In the genomic region with DNA sequence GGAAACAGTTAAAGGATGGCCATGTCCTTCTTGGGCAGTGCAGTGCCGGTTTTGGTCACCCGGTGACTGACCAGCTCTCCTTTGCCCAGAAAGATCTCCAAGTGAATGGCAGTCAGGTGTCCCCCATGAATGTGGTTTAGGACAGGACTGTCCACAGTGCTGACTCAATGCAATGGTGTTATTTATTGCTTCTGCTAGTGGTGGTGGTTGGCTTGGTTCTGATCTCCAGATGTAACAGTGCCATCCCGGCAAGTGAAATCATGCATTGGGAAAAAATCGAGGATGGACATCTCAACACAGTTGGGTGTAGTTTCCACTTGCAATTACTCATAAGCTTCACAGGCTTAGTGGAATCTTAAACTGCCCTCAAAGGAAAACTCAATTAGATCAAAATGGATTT, we compare ENCODE assay signal across 32 cellular contexts.
DNase-seq lines count a peak whose midpoint lies in the region; ATAC-seq and TF ChIP-seq lines count a peak whose summit lies in the region.
"Had no signal": no experiment of that assay in that cellular context is flagged by ENCODE, and none has a peak within 500 bp of the region (broad histone marks: within the 10 kb centered on the region; RNA-seq: fewer than 3 reads in every experiment).

No MANE protein-coding gene starts in this region.

- peaks cover 12 to 17% of the 10 kb centered on the region in 2 experiments for H3K4me1 ChIP-seq in trophoblast cell (ENCODE audit: control insufficient read depth in 1 of 2, insufficient read depth in 2 of 2, low read length in 2 of 2)

- H2AK5ac ChIP-seq in trophoblast cell (ENCODE audit: low read length), result no peak overlapping the region

- no peaks in the 10 kb centered on the region for H3K4me1 Mint-ChIP-seq in activated T-helper 17 cell treated with anti-CD3 and anti-CD28 coated beads, Interleukin-2, amount 50 U/mL, for 72 hours
- H3K4me1 Mint-ChIP-seq: stimulated activated naive B cell treated with anti-CD40 and anti-IgM and Interleukin-4, amounts not matched to agents 10 μg/mL and 1 μg/mL and 100 μg/mL, for 72 hours had no signal

- H3K4ac ChIP-seq in trophoblast cell (ENCODE audit: low read depth, low read length), result no peak overlapping the region

- peak overlapping the region; percentile 32; the same call in 1 of the 2 replicates for H3K27ac ChIP-seq in RWPE1
- no peak overlapping the region for H3K27ac ChIP-seq in trophoblast cell (ENCODE audit: low read depth, low read length)
- H3K27ac ChIP-seq: heart left ventricle had no signal

- H3K27me3 Mint-ChIP-seq in activated T-helper 17 cell treated with anti-CD3 and anti-CD28 coated beads, Interleukin-2, amount 50 U/mL, for 72 hours, result peaks cover 7% of the 10 kb centered on the region
- H3K27me3 Mint-ChIP-seq: activated naive CD8-positive, alpha-beta T cell treated with anti-CD3 and anti-CD28 coated beads, Interleukin-2, amount 50 U/mL, for 24 hours; type B pancreatic cell had no signal

- H2BK12ac ChIP-seq in trophoblast cell (ENCODE audit: low read length), result no peak overlapping the region

- no CpG with 5 or more reads among the region's 4 CpGs for WGBS in trophoblast cell (ENCODE audit: extremely low coverage, insufficient coverage, insufficient read length)

- CTCF ChIA-PET in RWPE1 (lab: Yijun Ruan, JAX), result interaction anchor here (1.3 kb wide), 2 partner anchors 10 to 11 kb away, joined by 3 to 5 read pairs; no protein-coding TSS in a partner anchor

- no peak for ATAC-seq in left ventricle myocardium superior
- ATAC-seq in activated T-helper 17 cell treated with anti-CD3 and anti-CD28 coated beads, Interleukin-2, amount 50 U/mL, for 72 hours (replicated peaks), result no peak
- ATAC-seq: activated naive CD8-positive, alpha-beta T cell treated with anti-CD3 and anti-CD28 coated beads, Interleukin-2, amount 50 U/mL, for 24 hours; activated T-cell treated with anti-CD3 and anti-CD28 coated beads, Interleukin-2, amount 50 U/mL, for 72 hours; esophagus mucosa; HCT116; heart left ventricle; K562; naive thymus-derived CD4-positive, alpha-beta T cell; stimulated activated naive B cell treated with anti-CD40 and anti-IgM and Interleukin-4, amounts not matched to agents 10 μg/mL and 1 μg/mL and 100 μg/mL, for 72 hours had no signal

- H2AFZ ChIP-seq in trophoblast cell (ENCODE audit: insufficient read depth, low read length, poor library complexity), result no peak overlapping the region

- H3K18ac ChIP-seq in trophoblast cell (ENCODE audit: low read length), result no peak overlapping the region

- in situ Hi-C loops in KBM-7 (cut with MboI; ENCODE audit: low pct_unique_long_range_greater_than_20kb, low sequenced_read_pairs), result no loop called here

- H2BK120ac ChIP-seq in trophoblast cell (ENCODE audit: insufficient read depth, low read length, poor library complexity), result no peak overlapping the region

- peaks cover 4% of the 10 kb centered on the region for H3K79me1 ChIP-seq in trophoblast cell (ENCODE audit: low read length)

- no peaks in the 10 kb centered on the region for H3K27me3 ChIP-seq in trophoblast cell (ENCODE audit: insufficient read depth, low read length)
- H3K27me3 ChIP-seq: heart left ventricle had no signal

- H3K4me3 Mint-ChIP-seq in activated T-helper 17 cell treated with anti-CD3 and anti-CD28 coated beads, Interleukin-2, amount 50 U/mL, for 72 hours, result no peak overlapping the region
- H3K4me3 Mint-ChIP-seq: activated CD4-positive, alpha-beta memory T cell treated with anti-CD3 and anti-CD28 coated beads for 36 hours; activated naive CD8-positive, alpha-beta T cell treated with anti-CD3 and anti-CD28 coated beads, Interleukin-2, amount 50 U/mL, for 24 hours; activated T-cell treated with anti-CD3 and anti-CD28 coated beads, Interleukin-2, amount 50 U/mL, for 72 hours; CD4-positive, alpha-beta T cell; mesothelial cell of epicardium; naive thymus-derived CD4-positive, alpha-beta T cell; stimulated activated naive B cell treated with anti-CD40 and anti-IgM and Interleukin-4, amounts not matched to agents 10 μg/mL and 1 μg/mL and 100 μg/mL, for 72 hours; type B pancreatic cell had no signal

- H3K27ac Mint-ChIP-seq in activated T-helper 17 cell treated with anti-CD3 and anti-CD28 coated beads, Interleukin-2, amount 50 U/mL, for 72 hours, result no peak overlapping the region
- H3K27ac Mint-ChIP-seq: activated CD4-positive, alpha-beta memory T cell treated with anti-CD3 and anti-CD28 coated beads for 36 hours; activated naive CD8-positive, alpha-beta T cell treated with anti-CD3 and anti-CD28 coated beads, Interleukin-2, amount 50 U/mL, for 24 hours; activated T-cell treated with anti-CD3 and anti-CD28 coated beads, Interleukin-2, amount 50 U/mL, for 72 hours; CD4-positive, alpha-beta T cell; naive thymus-derived CD4-positive, alpha-beta T cell; stimulated activated naive B cell treated with anti-CD40 and anti-IgM and Interleukin-4, amounts not matched to agents 10 μg/mL and 1 μg/mL and 100 μg/mL, for 72 hours; type B pancreatic cell had no signal

- no peaks in the 10 kb centered on the region for H3K36me3 Mint-ChIP-seq in activated T-helper 17 cell treated with anti-CD3 and anti-CD28 coated beads, Interleukin-2, amount 50 U/mL, for 72 hours (ENCODE audit: low read depth)
- H3K36me3 Mint-ChIP-seq: activated CD4-positive, alpha-beta memory T cell treated with anti-CD3 and anti-CD28 coated beads for 36 hours; mesothelial cell of epicardium; stimulated activated naive B cell treated with anti-CD40 and anti-IgM and Interleukin-4, amounts not matched to agents 10 μg/mL and 1 μg/mL and 100 μg/mL, for 72 hours had no signal

- H3K9ac ChIP-seq in trophoblast cell (ENCODE audit: low read length), result no peak overlapping the region

- no peaks in the 10 kb centered on the region for H3K9me3 Mint-ChIP-seq in activated T-helper 17 cell treated with anti-CD3 and anti-CD28 coated beads, Interleukin-2, amount 50 U/mL, for 72 hours
- H3K9me3 Mint-ChIP-seq: activated CD4-positive, alpha-beta memory T cell treated with anti-CD3 and anti-CD28 coated beads for 36 hours; activated naive CD8-positive, alpha-beta T cell treated with anti-CD3 and anti-CD28 coated beads, Interleukin-2, amount 50 U/mL, for 24 hours; activated T-cell treated with anti-CD3 and anti-CD28 coated beads, Interleukin-2, amount 50 U/mL, for 72 hours; CD4-positive, alpha-beta T cell; mesothelial cell of epicardium; naive thymus-derived CD4-positive, alpha-beta T cell; stimulated activated naive B cell treated with anti-CD40 and anti-IgM and Interleukin-4, amounts not matched to agents 10 μg/mL and 1 μg/mL and 100 μg/mL, for 72 hours; type B pancreatic cell had no signal

- no peak overlapping the region for H4K12ac ChIP-seq in trophoblast cell (ENCODE audit: low read depth, low read length)

- no peak for TF ChIP-seq CTCF in RWPE1 (conservative IDR thresholded peaks at IDR 0.05; ENCODE audit: low read depth)
- TF ChIP-seq CTCF in foreskin fibroblast (IDR thresholded peaks at IDR 0.05; ENCODE audit: low read depth, low read length), result no peak

- no peaks in the 10 kb centered on the region for H3K79me2 ChIP-seq in trophoblast cell (ENCODE audit: control insufficient read depth, insufficient read depth, low read length, poor library complexity)

- H2BK5ac ChIP-seq in trophoblast cell (ENCODE audit: low read depth, low read length, poor library complexity), result no peak overlapping the region

- H3K4me2 ChIP-seq in trophoblast cell (ENCODE audit: low read length), result no peak overlapping the region

- peak; percentile 35 for DNase-seq in cardiac septum (ENCODE audit: low spot score)
- no peak for DNase-seq in left ventricle myocardium superior
- no peak for DNase-seq in RWPE1 (ENCODE audit: low spot score)
- DNase-seq in foreskin fibroblast, result peak; percentile 34 to 43
- no peak for DNase-seq in KBM-7
- DNase-seq in hypothalamus (lab: John Stamatoyannopoulos, UW), result no peak
- DNase-seq in trophoblast cell, result no peak
- DNase-seq: 8988T; activated CD4-positive, alpha-beta memory T cell treated with anti-CD3 and anti-CD28 coated beads for 36 hours; activated CD4-positive, alpha-beta T cell treated with anti-CD3 and anti-CD28 coated beads for 1 hour; activated naive CD4-positive, alpha-beta T cell; activated naive CD8-positive, alpha-beta T cell treated with anti-CD3 and anti-CD28 coated beads, Interleukin-2, amount 50 U/mL, for 24 hours; activated T-cell treated with anti-CD3 and anti-CD28 coated beads, Interleukin-2, amount 50 U/mL, for 72 hours; CD4-positive, alpha-beta T cell; cortex of kidney; foreskin melanocyte; heart left ventricle; kidney; naive thymus-derived CD4-positive, alpha-beta T cell; NCI-H1105 treated with DMSO at 0.1 percent for 48 hours; NCI-H1930; NCI-H2171 treated with DMSO at 0.1 percent for 48 hours; NCI-H510A; stimulated activated naive B cell treated with anti-CD40 and anti-IgM and Interleukin-4, amounts not matched to agents 10 μg/mL and 1 μg/mL and 100 μg/mL, for 72 hours; substantia nigra; T-helper 2 cell had no signal

- no peaks in the 10 kb centered on the region for H3K36me3 ChIP-seq in trophoblast cell (ENCODE audit: control insufficient read depth in 1 of 2, insufficient read depth in 2 of 2, low read length in 2 of 2)
- H3K36me3 ChIP-seq: heart left ventricle had no signal

- POLR2A ChIA-PET in RWPE1 (lab: Yijun Ruan, JAX; ENCODE audit: low non-redundant PET), result no interaction called here

- no peak overlapping the region for H3K14ac ChIP-seq in trophoblast cell (ENCODE audit: low read length)

- intact Hi-C loops in cardiac septum (cut with DNase I) (loop anchor here (10.0 kb wide), 1 partner anchor 111 kb away; a partner anchor contains a TSS), left ventricle myocardium superior (cut with micrococcal nuclease) (loop anchor here (10.0 kb wide), 1 partner anchor 61 kb away; no protein-coding TSS in a partner anchor)

- no peaks in the 10 kb centered on the region for H3K9me3 ChIP-seq in trophoblast cell (ENCODE audit: insufficient read depth, low read depth, low read length)
- H3K9me3 ChIP-seq: heart left ventricle had no signal

- H4K91ac ChIP-seq in trophoblast cell (ENCODE audit: low read depth, low read length), result no peak overlapping the region

- H3K4me3 ChIP-seq in foreskin fibroblast (ENCODE audit: low read depth in 1 of 2, low read length in 2 of 2), result no peak overlapping the region
- H3K4me3 ChIP-seq in trophoblast cell (ENCODE audit: low read depth, low read length), result no peak overlapping the region
- H3K4me3 ChIP-seq: heart left ventricle, K562 had no signal

- no peak overlapping the region for H4K8ac ChIP-seq in trophoblast cell (ENCODE audit: low read depth, low read length)

- H3K23ac ChIP-seq in trophoblast cell (ENCODE audit: low read length), result no peak overlapping the region

Comparison
In these comparisons a context has a peak if more than half of its experiments do, and no peak if none do; other contexts are left out.
1. DNase-seq: peak in cardiac septum (single experiment) and foreskin fibroblast (2 of 2); none in left ventricle myocardium superior (single experiment), RWPE1 (single experiment), KBM-7 (single experiment), hypothalamus (0 of 51) and trophoblast cell (0 of 2).